In the genomic region with DNA sequence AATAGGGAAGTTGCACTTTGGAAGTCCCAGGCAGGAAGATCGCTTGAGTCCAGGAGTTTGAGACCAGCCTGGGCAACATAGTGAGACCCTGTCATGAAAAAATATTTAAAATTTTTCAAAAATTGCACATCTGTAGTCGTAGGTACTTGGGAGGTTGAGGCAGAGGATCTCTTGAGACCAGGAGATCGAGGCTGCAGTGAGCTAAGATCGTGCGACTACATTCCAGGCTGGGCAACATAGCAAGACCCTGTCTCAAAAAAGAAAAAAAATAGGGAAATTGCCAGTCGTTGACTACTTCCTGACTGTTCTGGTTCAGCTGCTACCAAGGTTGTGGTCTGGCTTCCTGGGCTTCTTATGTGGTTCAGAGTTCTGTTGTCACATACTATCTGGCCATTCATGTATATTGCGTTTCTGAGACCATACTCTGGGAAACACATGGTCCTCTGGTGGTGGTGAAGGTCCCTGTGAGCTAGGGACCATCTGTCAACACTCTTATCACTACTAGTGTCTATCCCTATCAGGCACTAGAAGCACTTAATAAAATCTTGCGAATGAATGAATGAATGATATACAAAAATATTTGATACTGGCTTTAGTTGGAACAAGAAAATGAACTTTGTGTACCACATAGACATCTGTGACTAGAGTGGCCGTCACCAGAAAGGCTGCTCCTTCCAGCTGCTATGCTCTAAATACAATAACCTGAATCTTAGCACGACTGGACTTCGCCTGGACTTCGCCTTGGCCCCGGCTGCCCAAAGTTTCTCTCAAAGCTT, we compare ENCODE assay signal across 8 cellular contexts. TPM values are rescaled to one million over a fixed set of nuclear protein-coding genes. Genes with fewer than 3 reads are reported as not detected.
DNase-seq lines count a peak whose midpoint lies in the region; ATAC-seq and TF ChIP-seq lines count a peak whose summit lies in the region.

No MANE protein-coding gene starts in this region.

- no peak for DNase-seq in A673 (ENCODE audit: low spot score)
- DNase-seq in astrocyte of the spinal cord (ENCODE audit: low read depth, low spot score), result no peak
- DNase-seq in left lobe of liver (ENCODE audit: low spot score), result no peak
- no peak for DNase-seq in type B pancreatic cell (ENCODE audit: extremely low spot score, unreplicated experiment)
- no peak for DNase-seq in ureter (ENCODE audit: low spot score)
- no peak for DNase-seq in activated naive CD4-positive, alpha-beta T cell treated with anti-CD3 and anti-CD28 coated beads, Interleukin-2, amount 50 U/mL, for 72 hours (ENCODE audit: low spot score in 2 of 2)
- DNase-seq in anterior cingulate cortex (lab: John Stamatoyannopoulos, UW), result no peak

- no peaks in the 10 kb centered on the region for H3K9me3 Mint-ChIP-seq in type B pancreatic cell
- no peaks in the 10 kb centered on the region for H3K9me3 Mint-ChIP-seq in activated naive CD4-positive, alpha-beta T cell treated with anti-CD3 and anti-CD28 coated beads, Interleukin-2, amount 50 U/mL, for 72 hours

- H3K27me3 ChIP-seq in A673 (replicated peaks; ENCODE audit: insufficient read depth, low read depth, low read length, poor library complexity), result no peaks in the 10 kb centered on the region

- peaks cover 18% of the 10 kb centered on the region for H3K4me1 ChIP-seq in A673 (ENCODE audit: insufficient read depth, low read length, poor library complexity, severe bottlenecking)

- POLR2A ChIA-PET in A673 (lab: Charles Lee; ENCODE audit: low non-redundant PET), result no interaction called here

- H3K27ac ChIP-seq in A673 (ENCODE audit: low read depth, low read length, poor library complexity, severe bottlenecking), result no peak overlapping the region

- H3K4me3 ChIP-seq in A673 (ENCODE audit: low read depth, low read length, poor library complexity, severe bottlenecking) (peak overlapping the region; percentile 71), astrocyte of the spinal cord (ENCODE audit: low read depth, low read length) (peak overlapping the region; percentile 69)

- peaks cover 33% of the 10 kb centered on the region for H3K4me1 Mint-ChIP-seq in type B pancreatic cell (ENCODE audit: unreplicated experiment)

- H3K9me3 ChIP-seq in A673 (ENCODE audit: low read depth, low read length, poor library complexity, severe bottlenecking), result no peaks in the 10 kb centered on the region

- intact Hi-C loops in A673 (cut with micrococcal nuclease; ENCODE audit: unreplicated experiment), result no loop called here

- H3K4me3 Mint-ChIP-seq in type B pancreatic cell, result peak overlapping the region; percentile 97

- in situ Hi-C loops in astrocyte of the spinal cord (cut with HindIII; ENCODE audit: low sequenced_read_pairs), result no loop called here

- peaks cover 9% of the 10 kb centered on the region for H3K36me3 Mint-ChIP-seq in type B pancreatic cell
- peaks cover 7 to 9% of the 10 kb centered on the region in 2 donors for H3K36me3 Mint-ChIP-seq in activated naive CD4-positive, alpha-beta T cell treated with anti-CD3 and anti-CD28 coated beads, Interleukin-2, amount 50 U/mL, for 72 hours

- CTCF ChIA-PET in A673 (lab: Charles Lee), result no interaction called here

- peak; percentile 4 for ATAC-seq in HG03342 (IDR thresholded peaks at IDR 0.05; ENCODE audit: unreplicated experiment)
- ATAC-seq in left lobe of liver, result peak; percentile 48
- ATAC-seq in activated naive CD4-positive, alpha-beta T cell treated with anti-CD3 and anti-CD28 coated beads, Interleukin-2, amount 50 U/mL, for 72 hours, result no peak

- no TSS peak for BruUV-seq in A673 (replicated peaks; lab: Mats Ljungman, UMichigan)

- TF ChIP-seq CTCF in A673 (conservative IDR thresholded peaks at IDR 0.05; ENCODE audit: low read depth, low read length), result no peak
- no peak for TF ChIP-seq CTCF in astrocyte of the spinal cord (IDR thresholded peaks at IDR 0.05; ENCODE audit: low read depth, low read length)
- no peak for TF ChIP-seq CTCF in type B pancreatic cell (conservative IDR thresholded peaks at IDR 0.05)

- peak overlapping the region; percentile 80 for H3K27ac Mint-ChIP-seq in type B pancreatic cell
- no peak overlapping the region for H3K27ac Mint-ChIP-seq in activated naive CD4-positive, alpha-beta T cell treated with anti-CD3 and anti-CD28 coated beads, Interleukin-2, amount 50 U/mL, for 72 hours

- peaks cover 7% of the 10 kb centered on the region for H3K27me3 Mint-ChIP-seq in type B pancreatic cell

- no peaks in the 10 kb centered on the region for H3K36me3 ChIP-seq in A673 (ENCODE audit: insufficient read depth, low read length, poor library complexity, severe bottlenecking)

RNA-seq across cellular contexts. Expression of gene KLHL23, which starts 0.9 kb away (rescaled TPM):
- total RNA-seq in A673 (2021) (48.4 and 50.1 TPM in 2 replicates), left lobe of liver (6.5 TPM), type B pancreatic cell (ENCODE audit: low replicate concordance) (12.1 and 34.9 TPM in 2 replicates), ureter (12.4 TPM)
- 1 to 10 TPM; 1.1 to 9.3 TPM for total RNA-seq in activated naive CD4-positive, alpha-beta T cell treated with anti-CD3 and anti-CD28 coated beads, Interleukin-2, amount 50 U/mL, for 72 hours

RNA-seq across cellular contexts. Expression of gene PHOSPHO2, which starts 38.5 kb away (rescaled TPM):
- 6.9 TPM in 2 replicates for total RNA-seq in A673 (2021)
- 2.1 TPM for total RNA-seq in left lobe of liver
- 8.5 and 11.6 TPM in 2 replicates for total RNA-seq in type B pancreatic cell (ENCODE audit: low replicate concordance)
- total RNA-seq in ureter, result 14.7 TPM
- 1 to 10 TPM; 1.4 to 3.4 TPM for total RNA-seq in activated naive CD4-positive, alpha-beta T cell treated with anti-CD3 and anti-CD28 coated beads, Interleukin-2, amount 50 U/mL, for 72 hours

RNA-seq across cellular contexts. Expression of gene CFAP210, which starts 38.6 kb away (rescaled TPM):
- 0.37 and 0.83 TPM in 2 replicates for total RNA-seq in A673 (2021)
- total RNA-seq in left lobe of liver, result not detected
- total RNA-seq in type B pancreatic cell (ENCODE audit: low replicate concordance), result 0.19 and 1.4 TPM in 2 replicates
- 0.49 TPM for total RNA-seq in ureter
- total RNA-seq in activated naive CD4-positive, alpha-beta T cell treated with anti-CD3 and anti-CD28 coated beads, Interleukin-2, amount 50 U/mL, for 72 hours, result not detected

Comparison
In these comparisons a context has a peak if more than half of its experiments do, and no peak if none do; other contexts are left out.
1. ATAC-seq: peak in HG03342 (single experiment) and left lobe of liver (single experiment); none in activated naive CD4-positive, alpha-beta T cell treated with anti-CD3 and anti-CD28 coated beads, Interleukin-2, amount 50 U/mL, for 72 hours (0 of 2).